Comparison of ENCODE assay signal across 17 cellular contexts in the genomic region with DNA sequence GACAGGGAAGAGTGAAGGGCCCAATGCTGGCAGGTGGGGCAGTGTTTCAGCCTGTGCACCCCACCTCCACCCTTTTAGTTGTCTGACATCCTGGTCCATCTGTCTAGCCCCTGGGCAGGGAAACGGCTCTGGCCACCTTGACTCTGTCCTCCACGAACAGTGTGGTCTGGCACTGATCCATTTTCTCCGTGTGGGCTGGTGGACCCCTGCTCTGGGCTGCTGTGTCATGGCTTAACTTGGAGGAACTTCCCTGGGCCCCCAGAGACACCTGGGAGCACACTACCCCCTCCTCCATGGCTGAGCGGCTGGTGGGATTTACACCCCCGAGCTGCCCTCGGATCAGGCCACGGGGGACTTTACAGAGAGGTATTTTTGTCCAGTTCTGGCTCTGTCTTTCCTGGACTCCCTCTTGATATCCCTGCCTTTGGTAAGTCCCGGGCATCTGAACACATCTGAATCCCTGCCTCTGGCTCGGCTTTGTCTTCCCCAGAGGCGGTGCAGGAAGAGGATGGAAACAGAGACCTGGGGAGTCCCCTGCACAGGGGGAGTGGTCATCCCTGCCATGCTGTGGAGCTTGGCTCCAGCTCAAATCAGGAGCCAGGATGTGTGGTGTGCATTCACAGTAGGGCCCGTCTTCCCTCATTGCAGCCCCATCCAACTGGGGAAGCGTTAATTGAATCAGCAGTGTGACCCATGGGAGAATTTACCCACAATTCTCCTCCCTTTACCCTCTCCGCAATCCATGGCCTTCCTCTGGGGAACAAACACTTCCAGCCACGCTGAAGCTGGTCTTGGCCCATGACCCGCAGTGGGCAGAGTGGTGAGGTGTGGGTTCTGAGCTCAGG. TPM values are rescaled to one million over a fixed set of nuclear protein-coding genes. Genes with fewer than 3 reads are reported as not detected.
"Had no signal": no experiment of that assay in that cellular context is flagged by ENCODE, and none has a peak within 500 bp of the region (broad histone marks: within the 10 kb centered on the region; RNA-seq: fewer than 3 reads in every experiment).

No MANE protein-coding gene starts in this region.

- H3K27ac Mint-ChIP-seq: T-helper 17 cell had no signal

- H3K27ac ChIP-seq: coronary artery, heart right ventricle, ovary had no signal

- H3K4me3 ChIP-seq: coronary artery, heart right ventricle, ovary had no signal

- H3K4me3 Mint-ChIP-seq: T-helper 17 cell had no signal

- ATAC-seq: heart right ventricle, T-helper 17 cell had no signal

- DNase-seq: activated CD4-positive, alpha-beta T cell treated with anti-CD3 and anti-CD28 coated beads, Interleukin-2, amount 50 U/mL, for 4 hours; activated naive CD4-positive, alpha-beta T cell treated with Interleukin-2 at 50 U/mL for 16 hours; caudate nucleus; effector CD8-positive, alpha-beta T cell; heart right ventricle; ovary; small intestine; T-helper 17 cell; trophoblast cell had no signal

- H3K9me3 ChIP-seq: heart right ventricle, ovary had no signal

- H3K36me3 ChIP-seq: heart right ventricle, ovary had no signal

- H3K27me3 ChIP-seq: ovary had no signal

RNA-seq across cellular contexts. Expression of a gene that starts 6.4 kb away (rescaled TPM):
- total RNA-seq: fibroblast of lung, frontal cortex, heart right ventricle, kidney epithelial cell, liver, ovary, renal cortical epithelial cell, T-helper 17 cell had no signal
- polyA plus RNA-seq: adipose tissue, fibroblast of lung, heart right ventricle, liver, neural cell, ovary, small intestine had no signal
